ENCODE assay signal across 26 cellular contexts in genomic region chr15:81152799-81153198, GRCh38. TPM values are rescaled to one million over a fixed set of nuclear protein-coding genes. Genes with fewer than 3 reads are reported as not detected.
DNase-seq lines count a peak whose midpoint lies in the region; ATAC-seq, FAIRE-seq and TF ChIP-seq lines count a peak whose summit lies in the region.
"Had no signal": no experiment of that assay in that cellular context is flagged by ENCODE, and none has a peak within 500 bp of the region (broad histone marks: within the 10 kb centered on the region; RNA-seq: fewer than 3 reads in every experiment).

No MANE protein-coding gene starts in this region.

- no peak for ATAC-seq in HG02870 (IDR thresholded peaks at IDR 0.05; ENCODE audit: unreplicated experiment)
- ATAC-seq in left lung = no peak
- ATAC-seq in psoas muscle = no peak
- ATAC-seq: CD8-positive, alpha-beta T cell had no signal

- intact Hi-C loops in left lung (cut with DNase I) (no loop called here), psoas muscle (cut with DNase I) (no loop called here)

- H3K9me3 ChIP-seq in left lung = no peaks in the 10 kb centered on the region
- H3K9me3 ChIP-seq in psoas muscle = no peaks in the 10 kb centered on the region

- in situ Hi-C loops in Caki2 (cut with HindIII; ENCODE audit: low pct_unique_long_range_greater_than_20kb, low sequenced_read_pairs) = no loop called here

- H3K27ac ChIP-seq in left lung = no peak overlapping the region
- H3K27ac ChIP-seq in psoas muscle = no peak overlapping the region
- H3K27ac ChIP-seq: KMS-11, SK-N-MC had no signal

- H3K36me3 ChIP-seq in bronchial epithelial cell (ENCODE audit: control insufficient read depth, insufficient read depth, low read length) (no peaks in the 10 kb centered on the region), left lung (no peaks in the 10 kb centered on the region), psoas muscle (ENCODE audit: insufficient read depth in 1 of 2, low read depth in 1 of 2) (no peaks in the 10 kb centered on the region)

- no peaks in the 10 kb centered on the region for H3K4me1 ChIP-seq in left lung
- H3K4me1 ChIP-seq in psoas muscle = no peaks in the 10 kb centered on the region

- peak; percentile 15 for DNase-seq in Caki2 (ENCODE audit: low read depth)
- peak; percentile 3 for DNase-seq in M059J (ENCODE audit: low read depth)
- peak; percentile 62 for DNase-seq in bronchial epithelial cell (ENCODE audit: low read depth)
- peak; percentile 56 for DNase-seq in kidney tubule cell (ENCODE audit: low spot score)
- no peak for DNase-seq in left lung
- no peak for DNase-seq in psoas muscle
- DNase-seq in GM20000 (ENCODE audit: low spot score) = no peak
- DNase-seq: AML-193; C1 segment of cervical spinal cord; Calu3; CD8-positive, alpha-beta T cell; DMS153; H7; NCI-H1417; NCI-H1694 treated with DMSO at 0.1 percent for 48 hours; NCI-H2081 treated with DMSO at 0.1 percent for 48 hours; NCI-H2171 treated with DMSO at 0.1 percent for 48 hours; NCI-H526 treated with DMSO at 0.1 percent for 48 hours; OCI-M1; SHP77; SW 1271 had no signal

- no peak overlapping the region for H3K4me3 ChIP-seq in bronchial epithelial cell (ENCODE audit: low read depth, low read length)
- no peak overlapping the region for H3K4me3 ChIP-seq in left lung
- no peak overlapping the region for H3K4me3 ChIP-seq in psoas muscle
- H3K4me3 ChIP-seq: SK-N-MC had no signal

- H3K27me3 ChIP-seq in bronchial epithelial cell (ENCODE audit: control insufficient read depth, insufficient read depth, low read length) (no peaks in the 10 kb centered on the region), left lung (no peaks in the 10 kb centered on the region), psoas muscle (ENCODE audit: insufficient read depth in 3 of 3, low read length in 2 of 3) (no peaks in the 10 kb centered on the region)

- TF ChIP-seq CTCF in bronchial epithelial cell (IDR thresholded peaks at IDR 0.05; ENCODE audit: insufficient read depth, low read length, severe bottlenecking) (no peak), left lung (IDR thresholded peaks at IDR 0.05) (no peak), psoas muscle (IDR thresholded peaks at IDR 0.05) (no peak), GM20000 (IDR thresholded peaks at IDR 0.05; ENCODE audit: extremely low read depth, missing control alignments) (no peak)

- 87 to 90% (median 87%) methylated on average over 4 of the region's 4 CpGs for WGBS in psoas muscle, 3 donors

- FAIRE-seq in bronchial epithelial cell (lab: Jason Lieb, UNC) = no peak
- FAIRE-seq: G401.6, RCC 7860 had no signal

RNA-seq across cellular contexts. Expression of gene CFAP161, which starts 18.7 kb away (rescaled TPM):
- 0.98 TPM in 1 of 2 replicates, not detected in the other for total RNA-seq in Caki2 (2014; rRNA removed; shearing (Covaris generic); ENCODE audit: low replicate concordance)
- not detected in 2 replicates for total RNA-seq in M059J (2014; rRNA removed; shearing (Covaris generic))
- total RNA-seq in bronchial epithelial cell (0.26 TPM in 1 of 2 replicates, not detected in the other), left lung (1 to 10 TPM in 1 of 2 donors, under 1 TPM in 1; 0.64 to 1.9 TPM), psoas muscle (under 1 TPM in 1 of 4 donors, not detected in 3; 0.28 TPM)
- under 1 TPM in 1 of 3 donors, not detected in 2; 0.03 TPM for polyA plus RNA-seq in psoas muscle
- total RNA-seq: Calu3; CD8-positive, alpha-beta T cell had no signal

RNA-seq across cellular contexts. Expression of gene IL16, which starts 43.9 kb away (rescaled TPM):
- not detected in 2 replicates for total RNA-seq in Caki2 (2014; rRNA removed; shearing (Covaris generic); ENCODE audit: low replicate concordance)
- not detected in 2 replicates for total RNA-seq in M059J (2014; rRNA removed; shearing (Covaris generic))
- total RNA-seq in bronchial epithelial cell (under 0.01 and 0.79 TPM in 2 replicates), left lung (10 to 100 TPM; 22.0 to 34.3 TPM), psoas muscle (1 to 10 TPM; 2.1 to 5.3 (median 2.6) TPM)
- 1 to 10 TPM; 1.2 to 2.6 (median 1.3) TPM for polyA plus RNA-seq in psoas muscle
- total RNA-seq: Calu3, H7 had no signal

Comparison
In these comparisons a context has a peak if more than half of its experiments do, and no peak if none do; other contexts are left out.
1. DNase-seq: peak in Caki2 (single experiment), M059J (single experiment), bronchial epithelial cell (single experiment) and kidney tubule cell (single experiment); none in left lung (0 of 2), psoas muscle (0 of 2) and GM20000 (single experiment).